ENCODE assay signal across 8 cellular contexts in genomic region chr1:9455487-9456237, GRCh38.
DNase-seq lines count a peak whose midpoint lies in the region; ATAC-seq and TF ChIP-seq lines count a peak whose summit lies in the region.

No MANE protein-coding gene starts in this region.

- intact Hi-C loops in colonic mucosa (cut with DNase I), result loop anchor here (2.0 kb wide), 2 partner anchors 167 to 189 kb away; no protein-coding TSS in a partner anchor

- TF ChIP-seq CTCF in colonic mucosa (IDR thresholded peaks at IDR 0.05), result peak; percentile 89
- TF ChIP-seq CTCF in liver (IDR thresholded peaks at IDR 0.05; ENCODE audit: low read depth, low read length, missing input control), result peak; percentile 52

- peak; percentile 79 to 87 for TF ChIP-seq RAD21 in liver (IDR thresholded peaks at IDR 0.05)

- DNase-seq in ELF-1 (ENCODE audit: low read depth, low spot score) (peak; percentile 92), MV-4-11 (lab: John Stamatoyannopoulos, UW) (peak; percentile 21), colonic mucosa (peak; percentile 77)
- peak; percentile 75 for DNase-seq in activated CD4-positive, alpha-beta T cell treated with anti-CD3 and anti-CD28 coated beads for 48 hours
- peak; percentile 16 for DNase-seq in stimulated activated CD8-positive, alpha-beta memory T cell treated with anti-CD3 and anti-CD28 coated beads, Interleukin-12 subunit alpha, Interleukin-12 subunit beta, amount 100 ng/mL, for 24 hours (ENCODE audit: extremely low read depth)

- H3K4me1 ChIP-seq in colonic mucosa (no peaks in the 10 kb centered on the region), liver (ENCODE audit: control insufficient read depth in 4 of 4, insufficient read depth in 4 of 4, low read length in 3 of 4) (peaks cover 18 to 50% (median 34%) of the 10 kb centered on the region in 4 donors)

- H3K4me3 ChIP-seq in colonic mucosa (no peak overlapping the region), liver (ENCODE audit: low read depth in 1 of 3, low read length in 3 of 3) (no peak overlapping the region)

- H3K27me3 ChIP-seq in colonic mucosa (no peaks in the 10 kb centered on the region), liver (ENCODE audit: control insufficient read depth in 4 of 4, insufficient read depth in 4 of 4, low read length in 3 of 4) (no peaks in the 10 kb centered on the region)

- WGBS in liver, result 44% methylated on average over 22 of the region's 22 CpGs

- H3K36me3 ChIP-seq in colonic mucosa (no peaks in the 10 kb centered on the region), liver (ENCODE audit: control insufficient read depth in 4 of 4, insufficient read depth in 3 of 4, low read depth in 1 of 4, low read length in 3 of 4) (no peaks in the 10 kb centered on the region)

- H3K27ac ChIP-seq in colonic mucosa (no peak overlapping the region), liver (ENCODE audit: low read depth in 1 of 2, low read length in 2 of 2) (peak overlapping the region; percentile 55 to 87)

- ATAC-seq in HG03442 (IDR thresholded peaks at IDR 0.05; ENCODE audit: unreplicated experiment), result no peak
- ATAC-seq in GM21423 (IDR thresholded peaks at IDR 0.05; ENCODE audit: unreplicated experiment), result no peak

- H3K9ac ChIP-seq in colonic mucosa (ENCODE audit: low read depth in 2 of 2, low read length in 2 of 2), result no peak overlapping the region
- no peak overlapping the region for H3K9ac ChIP-seq in liver (ENCODE audit: low read depth in 1 of 2, low read length in 2 of 2)

- H3K9me3 ChIP-seq in colonic mucosa (no peaks in the 10 kb centered on the region), liver (ENCODE audit: control insufficient read depth in 4 of 4, low read length in 3 of 4) (no peaks in the 10 kb centered on the region)

TF ChIP-seq in liver, 16 proteins besides CTCF, POLR2A, EP300 and RAD21:
- no peak for TF ChIP-seq YY1 (IDR thresholded peaks at IDR 0.05)
- TF ChIP-seq RXRA (IDR thresholded peaks at IDR 0.05), result peak in 1 of 2 donors; percentile 6
- no peak for TF ChIP-seq EGR1 (IDR thresholded peaks at IDR 0.05; ENCODE audit: low read depth in 2 of 2)
- TF ChIP-seq GABPA (IDR thresholded peaks at IDR 0.05 in 1 of 2, conservative IDR thresholded peaks at IDR 0.05 in 1 of 2), result no peak
- no peak for TF ChIP-seq ATF3 (IDR thresholded peaks at IDR 0.05)

Comparison
In these comparisons a context has a peak if more than half of its experiments do, and no peak if none do; other contexts are left out.
1. DNase-seq: peak in every context shown above with its lines; median percentile 92 in ELF-1; 77 in colonic mucosa; 75 in activated CD4-positive, alpha-beta T cell treated with anti-CD3 and anti-CD28 coated beads for 48 hours; 21 in MV-4-11; 16 in stimulated activated CD8-positive, alpha-beta memory T cell treated with anti-CD3 and anti-CD28 coated beads, Interleukin-12 subunit alpha, Interleukin-12 subunit beta, amount 100 ng/mL, for 24 hours.